10 cellular contexts compared by ENCODE assay signal in genomic region chr1:156486421-156487344, GRCh38. TPM values are rescaled to one million over a fixed set of nuclear protein-coding genes. Genes with fewer than 3 reads are reported as not detected.
DNase-seq lines count a peak whose midpoint lies in the region; ATAC-seq, FAIRE-seq and TF ChIP-seq lines count a peak whose summit lies in the region.
"Had no signal": no experiment of that assay in that cellular context is flagged by ENCODE, and none has a peak within 500 bp of the region (broad histone marks: within the 10 kb centered on the region; RNA-seq: fewer than 3 reads in every experiment).

No MANE protein-coding gene starts in this region.

- H3K9me3 ChIP-seq in A549 = no peaks in the 10 kb centered on the region
- H3K9me3 ChIP-seq: suprapubic skin had no signal

- TF ChIP-seq RAD21 in A549 (conservative IDR thresholded peaks at IDR 0.05 in 1 of 2, IDR thresholded peaks at IDR 0.05 in 1 of 2) = no peak

- ATAC-seq in A549 = no peak
- no peak for ATAC-seq in HG03432 (IDR thresholded peaks at IDR 0.05; ENCODE audit: unreplicated experiment)

- POLR2A ChIA-PET in A549 (lab: Yijun Ruan, JAX) = interaction anchor here (0.9 kb wide), 1 partner anchor 17 kb away, joined by 3 read pairs; no protein-coding TSS in a partner anchor

- peaks cover 2% of the 10 kb centered on the region for H3K36me3 Mint-ChIP-seq in activated naive CD8-positive, alpha-beta T cell

- TF ChIP-seq CTCF in A549 (IDR thresholded peaks at IDR 0.05) = no peak

- FAIRE-seq in A549 (lab: Jason Lieb, UNC) = no peak
- FAIRE-seq: D721Med had no signal

- no peak overlapping the region for H3K27ac ChIP-seq in A549
- H3K27ac ChIP-seq: suprapubic skin had no signal

- TF ChIP-seq EP300 in A549 (IDR thresholded peaks at IDR 0.05) = no peak

- H3K4me1 ChIP-seq in A549 = peaks cover 41% of the 10 kb centered on the region

- H3K4me3 ChIP-seq in A549 = no peak overlapping the region
- H3K4me3 ChIP-seq: suprapubic skin had no signal

- DNase-seq in A549 (ENCODE audit: low read depth in 1 of 2, low spot score in 1 of 2) = no peak
- peak; percentile 15 for DNase-seq in COR-L47 (lab: John Stamatoyannopoulos, UW)
- peak; percentile 36 for DNase-seq in midbrain (lab: John Stamatoyannopoulos, UW)
- DNase-seq in NCI-H2107 (lab: John Stamatoyannopoulos, UW) = no peak
- no peak for DNase-seq in stimulated activated CD4-positive, alpha-beta T cell treated with anti-CD3 and anti-CD28 coated beads, Interleukin-2, amount 100 ng/mL, for 48 hours
- DNase-seq in NCI-H526 (lab: John Stamatoyannopoulos, UW) = no peak

- TF ChIP-seq POLR2A in A549 (IDR thresholded peaks at IDR 0.05; ENCODE audit: low read length) = no peak

- CTCF ChIA-PET in A549 (lab: Yijun Ruan, JAX) = interaction anchor here (0.5 to 31.7 kb wide), 9 partner anchors 8 to 1501 kb away, joined by 3 to 474 read pairs (median 3); partner anchors contain the start of gene MEF2D

- H3K27me3 Mint-ChIP-seq in activated naive CD8-positive, alpha-beta T cell = no peaks in the 10 kb centered on the region

- peaks cover 77% of the 10 kb centered on the region for H3K4me1 Mint-ChIP-seq in activated naive CD8-positive, alpha-beta T cell (ENCODE audit: low read depth)

- 89% methylated on average over 7 of the region's 7 CpGs for WGBS in A549 (ENCODE audit: missing lambda C conversion rate)

- peak overlapping the region; percentile 43 for H3K4me3 Mint-ChIP-seq in activated naive CD8-positive, alpha-beta T cell

- peak overlapping the region; percentile 95 for H3K27ac Mint-ChIP-seq in activated naive CD8-positive, alpha-beta T cell

- no peak overlapping the region for H3K4me2 ChIP-seq in A549

- H3K9me3 Mint-ChIP-seq in activated naive CD8-positive, alpha-beta T cell (ENCODE audit: low read depth) = no peaks in the 10 kb centered on the region

TF ChIP-seq in A549, 52 proteins besides CTCF, POLR2A, EP300 and RAD21:
- TF ChIP-seq CHD2 (IDR thresholded peaks at IDR 0.05; ENCODE audit: low read length, partially characterized antibody) (no peak), CBX8 (IDR thresholded peaks at IDR 0.05) (no peak), KDM1A (IDR thresholded peaks at IDR 0.05; ENCODE audit: low read depth) (peak; percentile 77; the same call in 1 of the 2 replicates), MAX (IDR thresholded peaks at IDR 0.05) (no peak)

RNA-seq across cellular contexts. Expression of gene MEF2D, which starts 13.9 kb away (rescaled TPM):
- polyA plus RNA-seq in A549 (2011; rRNA removed) = 16.8 and 20.8 TPM in 2 replicates
- 24.1 and 35.9 TPM in 2 replicates for polyA plus RNA-seq in A549 (2012; cell fraction: cytosol; rRNA removed)
- 93.8 and 94.5 TPM in 2 replicates for polyA plus RNA-seq in A549 (2012; cell fraction: nucleus; rRNA removed)
- polyA plus RNA-seq in A549 (2017; fragmentation: RNase III; extraction: RNeasy Plus Mini Kit Qiagen cat#74134 plus additional on column Dnase treatment) = 20.7 to 23.4 TPM (median 22.8 TPM) in 3 replicates
- 22.8 and 26.8 TPM in 2 replicates for polyA minus RNA-seq in A549 (2011; rRNA and poly(A)+ RNA removed)

Comparison
In these comparisons a context has a peak if more than half of its experiments do, and no peak if none do; other contexts are left out.
1. DNase-seq: peak in COR-L47 (single experiment) and midbrain (single experiment); none in A549 (0 of 2), NCI-H2107 (single experiment), stimulated activated CD4-positive, alpha-beta T cell treated with anti-CD3 and anti-CD28 coated beads, Interleukin-2, amount 100 ng/mL, for 48 hours (0 of 2) and NCI-H526 (0 of 2).